ENCODE assay signal across 8 cellular contexts in genomic region chr1:183635112-183635605, GRCh38. TPM values are rescaled to one million over a fixed set of nuclear protein-coding genes. Genes with fewer than 3 reads are reported as not detected.
DNase-seq lines count a peak whose midpoint lies in the region; ATAC-seq, FAIRE-seq and TF ChIP-seq lines count a peak whose summit lies in the region.

No MANE protein-coding gene starts in this region.

- no peaks in the 10 kb centered on the region for H3K27me3 ChIP-seq in Peyer's patch
- peaks cover 3 to 7% of the 10 kb centered on the region in 2 experiments; a peak in 2 of 5 replicates for H3K27me3 ChIP-seq in K562 (ENCODE audit: control insufficient read depth in 2 of 2, insufficient read depth in 2 of 2, low read length in 2 of 2)
- no peaks in the 10 kb centered on the region for H3K27me3 ChIP-seq in skeletal muscle tissue (ENCODE audit: control insufficient read depth in 3 of 3, insufficient read depth in 3 of 3, low read length in 3 of 3)

- DNase-seq in GM03348 (ENCODE audit: low spot score) (peak; percentile 59), Peyer's patch (peak; percentile 28 to 75 (median 63)), K562 (ENCODE audit: extremely low read depth in 1 of 4, low spot score in 3 of 4) (peak; percentile 60 to 63 (median 62)), islet precursor cell (no peak)

- TF ChIP-seq POLR2A in Peyer's patch (IDR thresholded peaks at IDR 0.05): no peak
- TF ChIP-seq POLR2A in K562 (conservative IDR thresholded peaks at IDR 0.05): no peak

- TF ChIP-seq CTCF in Peyer's patch (IDR thresholded peaks at IDR 0.05) (no peak), K562 (IDR thresholded peaks at IDR 0.05 in 2 of 3, conservative IDR thresholded peaks at IDR 0.05 in 1 of 3; ENCODE audit: insufficient read depth in 2 of 3, low read depth in 1 of 3, low read length in 3 of 3) (no peak)

- FAIRE-seq in K562 (lab: Jason Lieb, UNC): no peak

- peaks cover 0 to 44% (median 0%) of the 10 kb centered on the region in 4 donors for H3K4me1 ChIP-seq in Peyer's patch
- H3K4me1 ChIP-seq in K562 (replicated peaks in 1 of 2; ENCODE audit: control insufficient read depth in 2 of 2, insufficient read depth in 2 of 2, low read length in 2 of 2): peaks cover 0 to 15% of the 10 kb centered on the region in 2 experiments; a peak in 4 of 5 replicates
- peaks cover 6 to 24% (median 19%) of the 10 kb centered on the region in 3 donors for H3K4me1 ChIP-seq in skeletal muscle tissue (ENCODE audit: control insufficient read depth in 3 of 3, insufficient read depth in 3 of 3, low read length in 3 of 3)

- H3K4me2 ChIP-seq in K562 (ENCODE audit: insufficient read depth, low read length): peak overlapping the region; percentile 90

- TF ChIP-seq EP300 in K562 (IDR thresholded peaks at IDR 0.05; ENCODE audit: low read length): no peak

- H3K9ac ChIP-seq in K562 (ENCODE audit: insufficient read depth in 1 of 2, low read depth in 2 of 2, low read length in 2 of 2) (peak overlapping the region; percentile 79 to 95), skeletal muscle tissue (ENCODE audit: low read depth in 1 of 3, low read length in 3 of 3) (peak overlapping the region; percentile 77 to 82 (median 82))

- CTCF ChIA-PET in K562 (lab: Yijun Ruan, JAX; ENCODE audit: low intra/inter-chr PET ratio): no interaction called here

- BruUV-seq in K562 (replicated peaks; lab: Mats Ljungman, UMichigan): no TSS peak

- H3K9me3 ChIP-seq in Peyer's patch (no peaks in the 10 kb centered on the region), K562 (replicated peaks; ENCODE audit: control insufficient read depth, insufficient read depth, low read depth, low read length) (no peaks in the 10 kb centered on the region), iPS-18c (ENCODE audit: control insufficient read depth, insufficient read depth, low read length) (no peaks in the 10 kb centered on the region), skeletal muscle tissue (ENCODE audit: control insufficient read depth in 3 of 3, low read length in 3 of 3) (no peaks in the 10 kb centered on the region)

- H3K36me3 ChIP-seq in Peyer's patch (peaks cover 0 to 13% (median 0%) of the 10 kb centered on the region in 3 donors), K562 (ENCODE audit: control insufficient read depth, insufficient read depth, low read length) (peaks cover 18% of the 10 kb centered on the region), skeletal muscle tissue (ENCODE audit: control insufficient read depth in 3 of 3, insufficient read depth in 3 of 3, low read length in 3 of 3) (peaks cover 0 to 8% (median 3%) of the 10 kb centered on the region in 3 donors)

- POLR2A ChIA-PET in K562 (lab: Yijun Ruan, JAX): interaction anchor here (1.1 to 1.5 kb wide), 2 partner anchors 10 to 13 kb away, joined by 3 to 5 read pairs; no protein-coding TSS in a partner anchor

- no peaks in the 10 kb centered on the region for H4K20me1 ChIP-seq in K562 (replicated peaks; ENCODE audit: control insufficient read depth, insufficient read depth, low read length)

- peak overlapping the region; percentile 90 for H2AFZ ChIP-seq in K562 (ENCODE audit: low read depth, low read length)

- peaks cover 39% of the 10 kb centered on the region for H3K79me2 ChIP-seq in K562 (ENCODE audit: control insufficient read depth, insufficient read depth, low read length)

- H3K9me1 ChIP-seq in K562 (ENCODE audit: control insufficient read depth, insufficient read depth, low read length): no peaks in the 10 kb centered on the region

- no peak for TF ChIP-seq RAD21 in K562 (CRISPR knock-in tag; conservative IDR thresholded peaks at IDR 0.05 in 1 of 2, IDR thresholded peaks at IDR 0.05 in 1 of 2)

- in situ Hi-C loops in K562 (cut with MboI): no loop called here

- intact Hi-C loops in K562 (cut with micrococcal nuclease): loop anchor here (1.0 to 10.0 kb wide), 2 partner anchors 162 to 420 kb away; partner anchors contain the start of gene TSEN15

- H3K4me3 ChIP-seq in Peyer's patch (peak overlapping the region; percentile 76 to 96 (median 85)), K562 (peak overlapping the region; percentile 77), iPS-18c (ENCODE audit: insufficient read depth, low read depth, low read length) (peak overlapping the region; percentile 88), skeletal muscle tissue (ENCODE audit: low read length in 3 of 3) (peak overlapping the region; percentile 87 to 91 (median 90))

- H3K27ac ChIP-seq in Peyer's patch (peak overlapping the region; percentile 87 to 98 (median 93)), K562 (ENCODE audit: extremely low read depth, low read depth, low read length) (peak overlapping the region; percentile 73), skeletal muscle tissue (ENCODE audit: low read depth, low read length) (peak overlapping the region; percentile 75)

- 0% methylated on average over 34 of the region's 42 CpGs for WGBS in K562 (ENCODE audit: insufficient coverage, low coverage, missing lambda C conversion rate)

- ATAC-seq in HG02623 (IDR thresholded peaks at IDR 0.05; ENCODE audit: unreplicated experiment) (peak; percentile 3), K562 (peak; percentile 73), HG03520 (IDR thresholded peaks at IDR 0.05; ENCODE audit: unreplicated experiment) (no peak)

TF ChIP-seq in K562, 482 proteins besides CTCF, POLR2A, EP300 and RAD21 (continues in another document):
- TF ChIP-seq TFAM (CRISPR knock-in tag; conservative IDR thresholded peaks at IDR 0.05): no peak
- TF ChIP-seq ZNF431 (CRISPR knock-in tag; IDR thresholded peaks at IDR 0.05): no peak

RNA-seq across cellular contexts. Expression of gene ARPC5, which starts 0.4 kb away (rescaled TPM):
- total RNA-seq in Peyer's patch (10 to 100 TPM; 57.9 to 86.7 (median 67.9) TPM), K562 (2014; rRNA removed) (91.6 and 175 TPM in 2 replicates), K562 (2014; rRNA removed; fragmentation: Illumina TruSeq; extraction: Trizol) (91.6 and 104 TPM in 2 replicates), K562 (2015; rRNA removed; fragmentation: Illumina TruSeq; extraction: Trizol) (109 and 133 TPM in 2 replicates), K562 (2021) (88.1 and 91.7 TPM in 2 replicates), skeletal muscle tissue (26.1 TPM)
- 9.9 and 28.2 TPM in 2 replicates for total RNA-seq in K562 (2011; cell fraction: chromatin; rRNA removed; ENCODE audit: low replicate concordance)
- 8.5 and 9.1 TPM in 2 replicates for total RNA-seq in K562 (2011; cell fraction: nucleolus; rRNA removed)
- total RNA-seq in K562 (2011; cell fraction: nucleoplasm; rRNA removed): 22.7 and 45.6 TPM in 2 replicates
- polyA plus RNA-seq in K562 (2011; rRNA removed) (112 and 150 TPM in 2 replicates), K562 (2014; fragmentation: Illumina TruSeq; extraction: Trizol) (95.1 and 98.0 TPM in 2 replicates), K562 (2014; fragmentation: Nextera tagmentation; extraction: Ambion mirVana) (10 to 100 TPM; 71.8 to 83.9 TPM), K562 (2014; rRNA removed) (74.0 and 79.0 TPM in 2 replicates)
- 24.6 and 48.8 TPM in 2 replicates for polyA plus RNA-seq in K562 (2011; cell fraction: cytosol; rRNA removed)
- 21.2 and 33.4 TPM in 2 replicates for polyA plus RNA-seq in K562 (2011; cell fraction: nucleus; rRNA removed)
- 180 and 182 TPM in 2 replicates for polyA plus RNA-seq in K562 (2012)
- polyA minus RNA-seq in K562 (2011; rRNA and poly(A)+ RNA removed): 54.9 and 62.4 TPM in 2 replicates
- polyA minus RNA-seq in K562 (2011; cell fraction: cytosol; rRNA and poly(A)+ RNA removed): 38.1 and 43.6 TPM in 2 replicates
- polyA minus RNA-seq in K562 (2011; cell fraction: nucleus; rRNA and poly(A)+ RNA removed): 17.1 and 33.5 TPM in 2 replicates

RNA-seq across cellular contexts. Expression of gene APOBEC4, which starts 18.0 kb away (rescaled TPM):
- total RNA-seq in Peyer's patch (under 1 TPM in 1 of 4 donors, not detected in 3; 0.85 TPM), K562 (2014; rRNA removed) (not detected in 2 replicates), K562 (2014; rRNA removed; fragmentation: Illumina TruSeq; extraction: Trizol) (not detected in 2 replicates), K562 (2015; rRNA removed; fragmentation: Illumina TruSeq; extraction: Trizol) (not detected in 2 replicates), K562 (2021) (not detected in 2 replicates), skeletal muscle tissue (not detected)
- total RNA-seq in K562 (2011; cell fraction: chromatin; rRNA removed; ENCODE audit: low replicate concordance): not detected in 2 replicates
- total RNA-seq in K562 (2011; cell fraction: nucleolus; rRNA removed): not detected in 2 replicates
- total RNA-seq in K562 (2011; cell fraction: nucleoplasm; rRNA removed): not detected in 2 replicates
- polyA plus RNA-seq in K562 (2011; rRNA removed) (not detected in 2 replicates), K562 (2014; fragmentation: Illumina TruSeq; extraction: Trizol) (not detected in 2 replicates), K562 (2014; fragmentation: Nextera tagmentation; extraction: Ambion mirVana) (not detected), K562 (2014; rRNA removed) (not detected in 2 replicates)
- polyA plus RNA-seq in K562 (2011; cell fraction: cytosol; rRNA removed): not detected in 2 replicates
- polyA plus RNA-seq in K562 (2011; cell fraction: nucleus; rRNA removed): not detected in 2 replicates
- polyA plus RNA-seq in K562 (2012): not detected in 2 replicates
- not detected in 2 replicates for polyA minus RNA-seq in K562 (2011; rRNA and poly(A)+ RNA removed)
- polyA minus RNA-seq in K562 (2011; cell fraction: cytosol; rRNA and poly(A)+ RNA removed): not detected in 2 replicates
- not detected in 2 replicates for polyA minus RNA-seq in K562 (2011; cell fraction: nucleus; rRNA and poly(A)+ RNA removed)

RNA-seq across cellular contexts. Expression of gene NCF2, which starts 44.9 kb away (rescaled TPM):
- total RNA-seq in Peyer's patch: 10 to 100 TPM in 1 of 4 donors, 1 to 10 TPM in 3; 1.6 to 13.2 (median 5.6) TPM
- 0.16 TPM in 1 of 2 replicates, not detected in the other for total RNA-seq in K562 (2011; cell fraction: chromatin; rRNA removed; ENCODE audit: low replicate concordance)
- total RNA-seq in K562 (2011; cell fraction: nucleolus; rRNA removed): not detected in 2 replicates
- total RNA-seq in K562 (2011; cell fraction: nucleoplasm; rRNA removed): not detected in 2 replicates
- 0.18 TPM in 1 of 2 replicates, not detected in the other for total RNA-seq in K562 (2014; rRNA removed)
- 0.07 and 0.19 TPM in 2 replicates for total RNA-seq in K562 (2014; rRNA removed; fragmentation: Illumina TruSeq; extraction: Trizol)
- total RNA-seq in K562 (2015; rRNA removed; fragmentation: Illumina TruSeq; extraction: Trizol): 0.49 and 0.54 TPM in 2 replicates
- 0.38 and 0.42 TPM in 2 replicates for total RNA-seq in K562 (2021)
- 0.26 TPM in 1 of 2 replicates, not detected in the other for polyA plus RNA-seq in K562 (2011; rRNA removed)
- polyA plus RNA-seq in K562 (2011; cell fraction: cytosol; rRNA removed): 0.12 TPM in 1 of 2 replicates, not detected in the other
- polyA plus RNA-seq in K562 (2011; cell fraction: nucleus; rRNA removed): not detected in 2 replicates
- 0.17 and 0.42 TPM in 2 replicates for polyA plus RNA-seq in K562 (2012)
- polyA plus RNA-seq in K562 (2014; fragmentation: Illumina TruSeq; extraction: Trizol): 0.07 TPM in 1 of 2 replicates, not detected in the other
- under 1 TPM in 1 of 2 experiments, not detected in 1; 0.10 TPM for polyA plus RNA-seq in K562 (2014; fragmentation: Nextera tagmentation; extraction: Ambion mirVana)
- 0.15 TPM in 1 of 2 replicates, not detected in the other for polyA plus RNA-seq in K562 (2014; rRNA removed)
- not detected in 2 replicates for polyA minus RNA-seq in K562 (2011; rRNA and poly(A)+ RNA removed)
- not detected in 2 replicates for polyA minus RNA-seq in K562 (2011; cell fraction: cytosol; rRNA and poly(A)+ RNA removed)
- not detected in 2 replicates for polyA minus RNA-seq in K562 (2011; cell fraction: nucleus; rRNA and poly(A)+ RNA removed)
- 8.9 TPM for total RNA-seq in skeletal muscle tissue
